In genomic region chr1:225943582-225943981, GRCh38 we compare ENCODE assay signal across 1 cellular context.
TF ChIP-seq lines count a peak whose summit lies in the region.

No MANE protein-coding gene starts in this region.

TF ChIP-seq in H1, 55 proteins besides CTCF, POLR2A, EP300 and RAD21:
- no peak for TF ChIP-seq JUN (IDR thresholded peaks at IDR 0.05; ENCODE audit: low read depth, low read length)
- TF ChIP-seq POU5F1 (IDR thresholded peaks at IDR 0.05; ENCODE audit: low read depth, low read length): no peak
- TF ChIP-seq EGR1 (IDR thresholded peaks at IDR 0.05; ENCODE audit: borderline replicate concordance, low read depth, low read length): no peak
- TF ChIP-seq MAX (IDR thresholded peaks at IDR 0.05): no peak
- TF ChIP-seq RXRA (IDR thresholded peaks at IDR 0.05; ENCODE audit: insufficient read depth, low read depth, low read length): no peak
- TF ChIP-seq CEBPB (IDR thresholded peaks at IDR 0.05; ENCODE audit: low read depth, low read length): no peak
- no peak for TF ChIP-seq GTF2F1 (IDR thresholded peaks at IDR 0.05; ENCODE audit: borderline replicate concordance, low read depth, low read length)
- TF ChIP-seq YY1 (IDR thresholded peaks at IDR 0.05; ENCODE audit: low read depth, low read length): no peak
TF ChIP-seq in H1: peak in this region for 0.
